ENCODE assay signal across 18 cellular contexts in the genomic region with DNA sequence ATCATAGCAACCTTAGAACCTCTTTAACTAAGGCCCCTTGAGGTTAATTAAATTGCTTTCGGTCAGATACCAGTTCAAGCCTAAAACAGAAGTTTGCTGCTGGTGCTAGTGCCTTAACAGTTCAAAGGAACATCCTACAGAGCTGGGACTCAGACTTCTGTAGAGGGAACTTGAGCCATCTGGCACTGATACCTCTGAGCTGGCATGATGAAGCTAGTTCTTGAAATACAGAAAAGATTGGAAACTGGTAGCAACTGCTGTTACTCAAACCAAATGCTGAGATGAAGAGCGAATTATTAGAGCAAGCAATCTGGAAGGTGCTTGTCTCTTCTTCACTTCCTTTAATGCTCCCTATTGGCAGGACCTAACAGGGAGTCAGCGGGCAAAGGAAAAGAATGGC.
DNase-seq lines count a peak whose midpoint lies in the region; ATAC-seq and TF ChIP-seq lines count a peak whose summit lies in the region.
"Had no signal": no experiment of that assay in that cellular context is flagged by ENCODE, and none has a peak within 500 bp of the region (broad histone marks: within the 10 kb centered on the region; RNA-seq: fewer than 3 reads in every experiment).

No MANE protein-coding gene starts in this region.

- ATAC-seq in left colon (no peak), gastroesophageal sphincter (no peak)
- ATAC-seq: CD8-positive, alpha-beta T cell had no signal

- H3K4me3 ChIP-seq in AG10803 (ENCODE audit: low read length) (no peak overlapping the region), MG63 (no peak overlapping the region; the same call in 1 of the 2 replicates), mesodermal cell (ENCODE audit: extremely low read depth, insufficient read depth, low read length, poor library complexity, severe bottlenecking) (no peak overlapping the region), gastroesophageal sphincter (no peak overlapping the region), stomach (no peak overlapping the region)
- H3K4me3 ChIP-seq: spleen had no signal

- H3K27ac ChIP-seq in mesodermal cell (ENCODE audit: low read depth, low read length, severe bottlenecking) (peak overlapping the region; percentile 30), gastroesophageal sphincter (no peak overlapping the region), stomach (no peak overlapping the region)
- H3K27ac ChIP-seq: spleen had no signal

- TF ChIP-seq EP300 in gastroesophageal sphincter (IDR thresholded peaks at IDR 0.05) (no peak), stomach (IDR thresholded peaks at IDR 0.05) (no peak)

- no peak for TF ChIP-seq CTCF in AG10803 (conservative IDR thresholded peaks at IDR 0.05; ENCODE audit: low read length)
- TF ChIP-seq CTCF in gastroesophageal sphincter (IDR thresholded peaks at IDR 0.05), result no peak
- TF ChIP-seq CTCF in stomach (IDR thresholded peaks at IDR 0.05), result no peak

- peaks cover 17% of the 10 kb centered on the region for H3K4me1 ChIP-seq in mesodermal cell (ENCODE audit: control insufficient read depth, insufficient read depth, low read length, poor library complexity, severe bottlenecking)
- H3K4me1 ChIP-seq in gastroesophageal sphincter, result peaks cover 0 to 8% (median 0%) of the 10 kb centered on the region in 3 donors
- H3K4me1 ChIP-seq in stomach, result peaks cover 0 to 7% (median 0%) of the 10 kb centered on the region in 4 donors
- H3K4me1 ChIP-seq: spleen had no signal

- peak; percentile 51 for DNase-seq in AG10803 (ENCODE audit: low read depth)
- DNase-seq in MG63, result peak; percentile 68
- peak; percentile 9 for DNase-seq in cerebellar cortex (ENCODE audit: low spot score)
- no peak for DNase-seq in left colon
- DNase-seq in H4 (ENCODE audit: low spot score), result no peak
- no peak for DNase-seq in stomach
- DNase-seq: activated CD4-positive, alpha-beta T cell treated with anti-CD3 and anti-CD28 coated beads for 48 hours; activated CD8-positive, alpha-beta memory T cell treated with anti-CD3 and anti-CD28 coated beads, Interleukin-2, amount 50 U/mL, for 48 hours; activated naive CD4-positive, alpha-beta T cell treated with anti-CD3 and anti-CD28 coated beads, Interleukin-2, amount 50 U/mL, for 16 hours; CD8-positive, alpha-beta T cell; effector CD8-positive, alpha-beta T cell; NCI-H2081 treated with DMSO at 0.1 percent for 48 hours; Right ventricle myocardium superior; spleen; stimulated activated naive CD4-positive, alpha-beta T cell; T-helper 9 cell had no signal

- no peaks in the 10 kb centered on the region for H3K36me3 ChIP-seq in MG63
- no peaks in the 10 kb centered on the region for H3K36me3 ChIP-seq in mesodermal cell (ENCODE audit: control insufficient read depth, insufficient read depth, low read length)
- no peaks in the 10 kb centered on the region for H3K36me3 ChIP-seq in gastroesophageal sphincter
- H3K36me3 ChIP-seq in stomach, result no peaks in the 10 kb centered on the region
- H3K36me3 ChIP-seq: spleen had no signal

- H3K9me3 ChIP-seq in MG63 (no peaks in the 10 kb centered on the region), mesodermal cell (ENCODE audit: control insufficient read depth, low read length) (no peaks in the 10 kb centered on the region), gastroesophageal sphincter (no peaks in the 10 kb centered on the region), stomach (no peaks in the 10 kb centered on the region)
- H3K9me3 ChIP-seq: spleen had no signal

- intact Hi-C loops in left colon (cut with DNase I, micrococcal nuclease), result no loop called here
- intact Hi-C loops in stomach (cut with DNase I; ENCODE audit: low total_unique reads), result no loop called here

- WGBS in mesodermal cell (ENCODE audit: insufficient coverage in 2 of 2), 2 experiments, result 50 to 56% methylated on average over 2 to 3 of the region's 3 CpGs
- WGBS in gastroesophageal sphincter (ENCODE audit: low coverage in 1 of 2), 2 donors, result 36 to 61% methylated on average over 2 to 3 of the region's 3 CpGs
- 42 to 57% (median 52%) methylated on average over 3 of the region's 3 CpGs for WGBS in stomach, 5 donors

- H3K27me3 ChIP-seq in MG63 (no peaks in the 10 kb centered on the region), gastroesophageal sphincter (no peaks in the 10 kb centered on the region), stomach (no peaks in the 10 kb centered on the region)
- H3K27me3 ChIP-seq: spleen had no signal

- no peak for TF ChIP-seq POLR2A in gastroesophageal sphincter (IDR thresholded peaks at IDR 0.05)
- TF ChIP-seq POLR2A in stomach (IDR thresholded peaks at IDR 0.05), result no peak

Comparison
In these comparisons a context has a peak if more than half of its experiments do, and no peak if none do; other contexts are left out.
1. DNase-seq: peak in AG10803 (single experiment), MG63 (single experiment) and cerebellar cortex (single experiment); none in left colon (0 of 2), H4 (single experiment) and stomach (single experiment).